Comparison of ENCODE assay signal across 9 cellular contexts in the genomic region with DNA sequence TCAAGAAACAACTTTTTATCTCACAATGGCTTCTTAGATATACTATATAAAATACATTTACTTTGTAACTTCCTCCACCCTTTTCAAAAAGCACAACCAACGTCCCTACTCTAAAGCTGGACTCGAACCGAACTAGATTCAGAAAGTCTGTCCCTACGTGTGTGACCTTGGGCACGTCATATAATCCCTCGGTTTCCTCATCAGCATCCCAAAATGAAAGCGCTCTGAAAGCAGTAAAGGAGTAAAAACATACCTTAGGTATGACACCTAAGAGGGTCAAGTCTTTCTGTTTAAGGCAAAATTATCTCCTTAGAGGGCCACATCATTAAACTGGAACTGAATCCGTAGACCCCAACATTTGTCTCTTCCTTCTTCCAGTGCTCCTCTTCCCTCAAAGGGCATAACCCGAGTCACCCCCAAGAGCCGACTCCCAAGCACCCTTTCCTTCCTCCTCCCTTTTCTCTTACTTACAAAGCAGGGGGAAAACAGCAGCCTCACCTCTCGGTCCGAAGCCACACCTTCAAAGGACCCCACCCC. TPM values are rescaled to one million over a fixed set of nuclear protein-coding genes. Genes with fewer than 3 reads are reported as not detected.
DNase-seq lines count a peak whose midpoint lies in the region; ATAC-seq and TF ChIP-seq lines count a peak whose summit lies in the region.
"Had no signal": no experiment of that assay in that cellular context is flagged by ENCODE, and none has a peak within 500 bp of the region (broad histone marks: within the 10 kb centered on the region; RNA-seq: fewer than 3 reads in every experiment).

No MANE protein-coding gene starts in this region.

- no peak for ATAC-seq in mucosa of descending colon
- no peak for ATAC-seq in GM19397 (IDR thresholded peaks at IDR 0.05; ENCODE audit: unreplicated experiment)

- peak overlapping the region; percentile 91 for H3K9ac ChIP-seq in BLaER1

- H3K9me3 ChIP-seq in BLaER1 (no peaks in the 10 kb centered on the region), breast epithelium (no peaks in the 10 kb centered on the region), mucosa of descending colon (no peaks in the 10 kb centered on the region)

- H3K27me3 Mint-ChIP-seq in CD14-positive monocyte (ENCODE audit: low read depth in 3 of 3): no peaks in the 10 kb centered on the region

- H3K4me3 Mint-ChIP-seq in CD14-positive monocyte: no peak overlapping the region
- H3K4me3 Mint-ChIP-seq: activated T-cell treated with anti-CD3 and anti-CD28 coated beads, Interleukin-2, amount 50 U/mL, for 72 hours had no signal

- DNase-seq in KG1 (lab: John Stamatoyannopoulos, UW): peak; percentile 69
- no peak for DNase-seq in breast epithelium (ENCODE audit: low spot score in 2 of 2)
- DNase-seq in mucosa of descending colon: peak in 1 of 3 donors; percentile 31
- DNase-seq in ecto neural progenitor cell (ENCODE audit: low spot score): no peak
- no peak for DNase-seq in CD14-positive monocyte (ENCODE audit: low spot score)
- DNase-seq in NCI-H128 (lab: John Stamatoyannopoulos, UW; ENCODE audit: unreplicated experiment): no peak

- intact Hi-C loops in breast epithelium (cut with DNase I; ENCODE audit: low total_unique reads): no loop called here
- intact Hi-C loops in mucosa of descending colon (cut with DNase I, micrococcal nuclease): no loop called here
- intact Hi-C loops in CD14-positive monocyte (cut with micrococcal nuclease): loop anchor here in 1 of 2 donors (10.0 kb wide), 1 partner anchor 131 kb away; no protein-coding TSS in a partner anchor

- H3K27ac ChIP-seq in BLaER1 (peak overlapping the region; percentile 97), breast epithelium (peak overlapping the region; percentile 93 to 96)

- peaks cover 24% of the 10 kb centered on the region for H3K4me1 Mint-ChIP-seq in CD14-positive monocyte

- no peaks in the 10 kb centered on the region for H3K36me3 ChIP-seq in BLaER1
- no peaks in the 10 kb centered on the region for H3K36me3 ChIP-seq in breast epithelium
- no peaks in the 10 kb centered on the region for H3K36me3 ChIP-seq in mucosa of descending colon (ENCODE audit: low read depth)

- H3K27ac Mint-ChIP-seq in CD14-positive monocyte: no peak overlapping the region

- no peak for TF ChIP-seq CTCF in breast epithelium (IDR thresholded peaks at IDR 0.05)
- no peak for TF ChIP-seq CTCF in mucosa of descending colon (IDR thresholded peaks at IDR 0.05)
- TF ChIP-seq CTCF in CD14-positive monocyte (IDR thresholded peaks at IDR 0.05): no peak

- no peak for TF ChIP-seq POLR2A in breast epithelium (IDR thresholded peaks at IDR 0.05)

- peaks cover 41% of the 10 kb centered on the region for H3K4me1 ChIP-seq in BLaER1
- peaks cover 0 to 6% of the 10 kb centered on the region in 2 donors for H3K4me1 ChIP-seq in breast epithelium
- peaks cover 15% of the 10 kb centered on the region for H3K4me1 ChIP-seq in mucosa of descending colon (ENCODE audit: low read depth)

- H3K4me2 ChIP-seq in BLaER1: peak overlapping the region; percentile 87

- H3K27me3 ChIP-seq in BLaER1 (no peaks in the 10 kb centered on the region), breast epithelium (no peaks in the 10 kb centered on the region)

- H3K4me3 ChIP-seq in BLaER1 (peak overlapping the region; percentile 81), breast epithelium (peak overlapping the region; percentile 83 to 91 (median 89)), mucosa of descending colon (peak overlapping the region; percentile 52)

- no peaks in the 10 kb centered on the region for H3K9me3 Mint-ChIP-seq in CD14-positive monocyte
- H3K9me3 Mint-ChIP-seq: activated T-cell treated with anti-CD3 and anti-CD28 coated beads, Interleukin-2, amount 50 U/mL, for 72 hours had no signal

- H4K20me1 ChIP-seq in BLaER1: peaks cover 55% of the 10 kb centered on the region

- H3K36me3 Mint-ChIP-seq in CD14-positive monocyte: peaks cover 5 to 8% of the 10 kb centered on the region in 2 donors

RNA-seq across cellular contexts. Expression of a gene that starts 0.7 kb away (rescaled TPM):
- total RNA-seq in breast epithelium (10 to 100 TPM; 64.6 to 85.9 (median 79.6) TPM), mucosa of descending colon (10 to 100 TPM; 59.0 to 90.0 (median 79.7) TPM)
- 10 to 100 TPM; 61.5 to 61.8 TPM for polyA plus RNA-seq in CD14-positive monocyte

RNA-seq across cellular contexts. Expression of a gene that starts 1.5 kb away (rescaled TPM):
- total RNA-seq in breast epithelium (10 to 100 TPM in 1 of 3 donors, 1 to 10 TPM in 2; 4.3 to 10.8 (median 6.3) TPM), mucosa of descending colon (1 to 10 TPM in 2 of 3 donors, under 1 TPM in 1; 0.84 to 3.6 (median 1.3) TPM)
- polyA plus RNA-seq in CD14-positive monocyte: 1 to 10 TPM in 1 of 2 donors, under 1 TPM in 1; 0.27 to 1.6 TPM
